In genomic region chr6:121439456-121440250, GRCh38 we compare ENCODE assay signal across 13 cellular contexts. TPM values are rescaled to one million over a fixed set of nuclear protein-coding genes. Genes with fewer than 3 reads are reported as not detected.
DNase-seq lines count a peak whose midpoint lies in the region; ATAC-seq and TF ChIP-seq lines count a peak whose summit lies in the region.
"Had no signal": no experiment of that assay in that cellular context is flagged by ENCODE, and none has a peak within 500 bp of the region (broad histone marks: within the 10 kb centered on the region; RNA-seq: fewer than 3 reads in every experiment).

No MANE protein-coding gene starts in this region.

- ATAC-seq in GM23338 (no peak), GM18868 (IDR thresholded peaks at IDR 0.05; ENCODE audit: unreplicated experiment) (no peak)

- peaks cover 9% of the 10 kb centered on the region for H3K27me3 Mint-ChIP-seq in GM23338 (ENCODE audit: insufficient read depth, low read depth, poor library complexity)
- peaks cover 22% of the 10 kb centered on the region for H3K27me3 Mint-ChIP-seq in brain

- DNase-seq in GM23338 (ENCODE audit: low spot score) (no peak), globus pallidus (ENCODE audit: low spot score) (no peak)
- no peak for DNase-seq in activated naive CD4-positive, alpha-beta T cell treated with Interleukin-2 at 50 U/mL for 16 hours
- DNase-seq in activated effector memory CD4-positive, alpha-beta T cell treated with anti-CD3 and anti-CD28 coated beads, Interleukin-2, amount 50 U/mL, for 16 hours = no peak
- DNase-seq: activated CD8-positive, alpha-beta memory T cell treated with anti-CD3 and anti-CD28 coated beads, Interleukin-2, amount 50 U/mL, for 4 hours; anterior cingulate cortex; glutamatergic neuron; NCI-H1694 treated with DMSO at 0.1 percent for 48 hours; stimulated activated naive CD4-positive, alpha-beta T cell had no signal

- H3K36me3 Mint-ChIP-seq in GM23338 (ENCODE audit: low read depth) = peaks cover 71% of the 10 kb centered on the region
- no peaks in the 10 kb centered on the region for H3K36me3 Mint-ChIP-seq in brain

- H3K4me1 ChIP-seq in GM23338 (ENCODE audit: insufficient read depth) (peaks cover 55% of the 10 kb centered on the region), iPS-20b (ENCODE audit: insufficient read depth, low read length) (peaks cover 46% of the 10 kb centered on the region), subcutaneous abdominal adipose tissue (ENCODE audit: control insufficient read depth in 5 of 5, insufficient read depth in 5 of 5, low read length in 5 of 5) (peaks cover 0 to 33% (median 15%) of the 10 kb centered on the region in 5 donors)

- peak overlapping the region; percentile 81 for H3K27ac ChIP-seq in GM23338 (ENCODE audit: low read depth)
- H3K27ac ChIP-seq in iPS-20b (ENCODE audit: low read length) = no peak overlapping the region
- peak overlapping the region; percentile 56 for H3K27ac ChIP-seq in subcutaneous abdominal adipose tissue (ENCODE audit: low read depth, low read length)

- H3K27me3 ChIP-seq in GM23338 (ENCODE audit: insufficient read depth) = no peaks in the 10 kb centered on the region
- no peaks in the 10 kb centered on the region for H3K27me3 ChIP-seq in iPS-20b (ENCODE audit: insufficient read depth, low read length)
- no peaks in the 10 kb centered on the region for H3K27me3 ChIP-seq in subcutaneous abdominal adipose tissue (ENCODE audit: control insufficient read depth in 5 of 5, insufficient read depth in 4 of 5, low read length in 5 of 5)

- H3K27ac Mint-ChIP-seq in GM23338 (peak overlapping the region; percentile 37), brain (peak overlapping the region in 3 of 5 experiments; percentile 54 to 87 (median 85))

- H3K9me3 ChIP-seq in iPS-20b (ENCODE audit: insufficient read depth, low read depth, low read length) (no peaks in the 10 kb centered on the region), subcutaneous abdominal adipose tissue (ENCODE audit: control insufficient read depth in 5 of 5, low read length in 5 of 5) (no peaks in the 10 kb centered on the region)

- H3K4me3 ChIP-seq in GM23338 (peak overlapping the region; percentile 69), iPS-20b (ENCODE audit: low read length) (peak overlapping the region; percentile 93), subcutaneous abdominal adipose tissue (ENCODE audit: low read depth in 1 of 5, low read length in 5 of 5) (peak overlapping the region in 4 of 5 donors; percentile 9 to 89 (median 36))

- peaks cover 8% of the 10 kb centered on the region for H3K9me3 Mint-ChIP-seq in GM23338
- H3K9me3 Mint-ChIP-seq in brain = peaks cover 0 to 3% (median 0%) of the 10 kb centered on the region in 5 experiments

- peaks cover 99% of the 10 kb centered on the region for H3K79me2 ChIP-seq in GM23338 (replicated peaks; ENCODE audit: insufficient read depth)

- H3K36me3 ChIP-seq in GM23338 (ENCODE audit: insufficient read depth) = peaks cover 4% of the 10 kb centered on the region; the same call in 1 of the 2 replicates
- peaks cover 56% of the 10 kb centered on the region for H3K36me3 ChIP-seq in iPS-20b (ENCODE audit: insufficient read depth, low read depth, low read length)
- no peaks in the 10 kb centered on the region for H3K36me3 ChIP-seq in subcutaneous abdominal adipose tissue (ENCODE audit: control insufficient read depth in 5 of 5, insufficient read depth in 5 of 5, low read length in 5 of 5)

- H3K4me2 ChIP-seq in GM23338 = peak overlapping the region; percentile 82

- H3K9ac ChIP-seq in iPS-20b (ENCODE audit: low read depth, low read length) = peak overlapping the region; percentile 70
- H3K9ac ChIP-seq in subcutaneous abdominal adipose tissue (ENCODE audit: low read length in 5 of 5) = peak overlapping the region in 2 of 5 donors; percentile 25 to 32

- H3F3A ChIP-seq in GM23338 (replicated peaks; ENCODE audit: low read depth) = no peaks in the 10 kb centered on the region; the same call in 1 of the 2 replicates

- no peak overlapping the region for H2AFZ ChIP-seq in GM23338

- peaks cover 44% of the 10 kb centered on the region for H4K20me1 ChIP-seq in GM23338 (replicated peaks; ENCODE audit: insufficient read depth)

- TF ChIP-seq CTCF in GM23338 (conservative IDR thresholded peaks at IDR 0.05; ENCODE audit: low read depth in 2 of 2) = no peak
- no peak for TF ChIP-seq CTCF in brain (conservative IDR thresholded peaks at IDR 0.05)

- H3K4me3 Mint-ChIP-seq in GM23338 (peak overlapping the region; percentile 92), brain (peak overlapping the region; percentile 46 to 95 (median 80))

- no peaks in the 10 kb centered on the region for H3K9me2 ChIP-seq in GM23338 (ENCODE audit: insufficient read depth)

- H3K4me1 Mint-ChIP-seq in GM23338 (peaks cover 50% of the 10 kb centered on the region), brain (peaks cover 84% of the 10 kb centered on the region)

TF ChIP-seq in GM23338, 12 proteins besides CTCF, POLR2A, EP300 and RAD21:
- TF ChIP-seq CREB1 (CRISPR knock-in tag; IDR thresholded peaks at IDR 0.05; ENCODE audit: low read depth) = no peak
- peak; percentile 33; the same call in 1 of the 2 replicates for TF ChIP-seq POLR2AphosphoS5 (IDR thresholded peaks at IDR 0.05; ENCODE audit: low read depth)
TF ChIP-seq in GM23338: peak in this region for 1.

RNA-seq across cellular contexts. Expression of gene GJA1, which starts 4.2 kb away (rescaled TPM):
- 587 and 609 TPM in 2 replicates for total RNA-seq in GM23338 (2014; rRNA removed; shearing (Covaris generic))
- 262 and 279 TPM in 2 replicates for polyA plus RNA-seq in GM23338 (2016; fragmentation: Nextera tagmentation; extraction: Ambion mirVana)
- 65.4 TPM for polyA plus RNA-seq in brain (ENCODE audit: insufficient read depth, low read depth, low replicate concordance)

Comparison
In these comparisons a context has a peak if more than half of its experiments do, and no peak if none do; other contexts are left out.
1. H3K4me3 ChIP-seq: peak in every context shown above with its lines; median percentile 93 in iPS-20b; 69 in GM23338; 36 in subcutaneous abdominal adipose tissue.